Comparison of ENCODE assay signal across 10 cellular contexts in the genomic region with DNA sequence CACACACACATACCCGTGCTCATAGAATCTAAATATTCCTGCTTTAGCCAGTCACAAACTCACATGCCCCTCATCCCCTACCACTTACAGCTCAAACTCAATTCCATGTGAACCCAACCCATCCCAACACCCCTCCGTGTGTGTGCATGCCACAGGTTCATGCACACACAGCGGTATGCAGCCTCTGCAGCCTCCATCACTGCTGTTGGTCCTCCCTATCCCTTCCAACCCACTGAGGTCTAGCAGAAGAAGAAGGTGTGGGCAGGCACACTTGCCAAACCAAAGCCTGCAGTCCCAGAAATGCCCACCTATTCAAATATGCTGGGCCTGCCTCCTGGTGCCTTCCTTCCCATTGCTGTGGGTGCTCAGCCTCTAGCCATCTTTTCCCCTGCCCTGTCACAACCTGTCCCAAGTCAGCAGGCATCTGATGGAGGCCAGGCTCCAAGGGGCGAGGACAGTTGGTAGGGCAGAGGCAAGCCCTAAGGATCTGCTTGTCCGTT. TPM values are rescaled to one million over a fixed set of nuclear protein-coding genes. Genes with fewer than 3 reads are reported as not detected.
DNase-seq lines count a peak whose midpoint lies in the region; ATAC-seq, FAIRE-seq and TF ChIP-seq lines count a peak whose summit lies in the region.
"Had no signal": no experiment of that assay in that cellular context is flagged by ENCODE, and none has a peak within 500 bp of the region (broad histone marks: within the 10 kb centered on the region; RNA-seq: fewer than 3 reads in every experiment).

No MANE protein-coding gene starts in this region.

- H3K4me2 ChIP-seq in HepG2 (ENCODE audit: low read depth, low read length) = no peak overlapping the region

- peaks cover 58% of the 10 kb centered on the region for H3K79me2 ChIP-seq in HepG2 (ENCODE audit: insufficient read depth, low read length)

- peaks cover 80 to 100% of the 10 kb centered on the region in 2 experiments for H3K36me3 ChIP-seq in HepG2 (replicated peaks in 1 of 2; ENCODE audit: control insufficient read depth in 1 of 2, insufficient read depth in 2 of 2, low read length in 2 of 2)
- peaks cover 0 to 4% (median 0%) of the 10 kb centered on the region in 4 donors for H3K36me3 ChIP-seq in right lobe of liver
- H3K36me3 ChIP-seq in vagina = peaks cover 0 to 29% of the 10 kb centered on the region in 2 donors

- H3K4me3 Mint-ChIP-seq in activated CD8-positive, alpha-beta T cell treated with anti-CD3 and anti-CD28 coated beads, Interleukin-2, amount 10 ng/mL, durations not matched to agents 7 days and 5 days = peak overlapping the region; percentile 74

- H3K27ac Mint-ChIP-seq in activated CD8-positive, alpha-beta T cell treated with anti-CD3 and anti-CD28 coated beads, Interleukin-2, amount 10 ng/mL, durations not matched to agents 7 days and 5 days = peak overlapping the region; percentile 97

- POLR2A ChIA-PET in HepG2 (lab: Yijun Ruan, JAX) = no interaction called here
- POLR2A ChIA-PET in activated CD8-positive, alpha-beta T cell treated with anti-CD3 and anti-CD28 coated beads, Interleukin-2, amount 10 ng/mL, durations not matched to agents 7 days and 5 days (lab: Charles Lee) = interaction anchor here (1.0 to 2.3 kb wide), 6 partner anchors 9 to 165 kb away, joined by 5 to 17 read pairs (median 6); partner anchors contain the start of genes C1orf50 and P3H1

- TF ChIP-seq EP300 in HepG2 (IDR thresholded peaks at IDR 0.05; ENCODE audit: low read depth in 2 of 2, low read length in 2 of 2) (no peak), HepG2 (CRISPR knock-in tag; IDR thresholded peaks at IDR 0.05; ENCODE audit: borderline replicate concordance) (no peak)

- no peaks in the 10 kb centered on the region for H3K27me3 Mint-ChIP-seq in activated CD8-positive, alpha-beta T cell treated with anti-CD3 and anti-CD28 coated beads, Interleukin-2, amount 10 ng/mL, durations not matched to agents 7 days and 5 days (ENCODE audit: low read depth)

- peaks cover 83% of the 10 kb centered on the region for H3K36me3 Mint-ChIP-seq in activated CD8-positive, alpha-beta T cell treated with anti-CD3 and anti-CD28 coated beads, Interleukin-2, amount 10 ng/mL, durations not matched to agents 7 days and 5 days (ENCODE audit: low read depth)

- no peaks in the 10 kb centered on the region for H3K9me3 ChIP-seq in HepG2 (ENCODE audit: low read length)
- H3K9me3 ChIP-seq in right lobe of liver = no peaks in the 10 kb centered on the region
- no peaks in the 10 kb centered on the region for H3K9me3 ChIP-seq in vagina
- H3K9me3 ChIP-seq: SJCRH30 had no signal

- BruUV-seq in HepG2 (replicated peaks; lab: Mats Ljungman, UMichigan) = no TSS peak

- H3K27me3 ChIP-seq in HepG2 (ENCODE audit: control insufficient read depth in 1 of 2, insufficient read depth in 2 of 2, low read length in 2 of 2) (no peaks in the 10 kb centered on the region), right lobe of liver (no peaks in the 10 kb centered on the region), vagina (no peaks in the 10 kb centered on the region)
- H3K27me3 ChIP-seq: SJCRH30 had no signal

- intact Hi-C loops in HepG2 (cut with micrococcal nuclease; ENCODE audit: unreplicated experiment) = no loop called here
- intact Hi-C loops in right lobe of liver (cut with DNase I) = no loop called here
- intact Hi-C loops in vagina (cut with DNase I) = no loop called here

- WGBS in HepG2 (ENCODE audit: low lambda C conversion rate) = 93% methylated on average over 3 of the region's 5 CpGs
- 96% methylated on average over 3 of the region's 5 CpGs for WGBS in right lobe of liver (ENCODE audit: insufficient coverage, low coverage, low lambda C conversion rate, missing lambda C conversion rate)

- in situ Hi-C loops in HepG2 (cut with HindIII; ENCODE audit: extremely low pct_ligation_motif_present, low pct_unique_long_range_greater_than_20kb) = no loop called here

- peaks cover 79% of the 10 kb centered on the region for H3K4me1 ChIP-seq in HepG2 (ENCODE audit: insufficient read depth, low read length)
- H3K4me1 ChIP-seq in right lobe of liver = peaks cover 0 to 5% (median 0%) of the 10 kb centered on the region in 4 donors
- H3K4me1 ChIP-seq in vagina = peaks cover 66% of the 10 kb centered on the region

- no peaks in the 10 kb centered on the region for H3K9me3 Mint-ChIP-seq in activated CD8-positive, alpha-beta T cell treated with anti-CD3 and anti-CD28 coated beads, Interleukin-2, amount 10 ng/mL, durations not matched to agents 7 days and 5 days (ENCODE audit: insufficient read depth)

- CTCF ChIA-PET in HepG2 (lab: Yijun Ruan, JAX; ENCODE audit: low intra/inter-chr PET ratio, low total read pairs) = no interaction called here
- CTCF ChIA-PET in activated CD8-positive, alpha-beta T cell treated with anti-CD3 and anti-CD28 coated beads, Interleukin-2, amount 10 ng/mL, durations not matched to agents 7 days and 5 days (lab: Charles Lee) = interaction anchor here (0.8 to 2.4 kb wide), 10 partner anchors 9 to 141 kb away, joined by 3 to 18 read pairs (median 6); no protein-coding TSS in a partner anchor

- TF ChIP-seq CTCF in HepG2 (CRISPR knock-in tag; IDR thresholded peaks at IDR 0.05) = no peak
- no peak for TF ChIP-seq CTCF in right lobe of liver (IDR thresholded peaks at IDR 0.05)
- TF ChIP-seq CTCF in vagina (IDR thresholded peaks at IDR 0.05) = no peak

- H2AFZ ChIP-seq in HepG2 (ENCODE audit: low read length) = no peak overlapping the region

- peak in 1 of 2 experiments; percentile 41; a peak in 1 of 4 replicates for TF ChIP-seq POLR2A in HepG2 (IDR thresholded peaks at IDR 0.05; ENCODE audit: insufficient read depth in 1 of 2, low read depth in 2 of 2, low read length in 2 of 2)
- no peak for TF ChIP-seq POLR2A in right lobe of liver (IDR thresholded peaks at IDR 0.05)
- no peak for TF ChIP-seq POLR2A in vagina (IDR thresholded peaks at IDR 0.05)

- no peak for TF ChIP-seq RAD21 in HepG2 (CRISPR knock-in tag; IDR thresholded peaks at IDR 0.05)

- H4K20me1 ChIP-seq in HepG2 (ENCODE audit: insufficient read depth, low read length) = peaks cover 98% of the 10 kb centered on the region

- no peak overlapping the region for H3K9ac ChIP-seq in HepG2 (ENCODE audit: insufficient read depth, low read depth, low read length)

- H3K4me1 Mint-ChIP-seq in activated CD8-positive, alpha-beta T cell treated with anti-CD3 and anti-CD28 coated beads, Interleukin-2, amount 10 ng/mL, durations not matched to agents 7 days and 5 days (ENCODE audit: low read depth) = peaks cover 99% of the 10 kb centered on the region

- H3K27ac ChIP-seq in HepG2 (ENCODE audit: extremely low read length, insufficient read depth, low read length) = no peak overlapping the region
- peak overlapping the region in 1 of 3 donors; percentile 53 for H3K27ac ChIP-seq in right lobe of liver
- peak overlapping the region; percentile 63 for H3K27ac ChIP-seq in vagina
- H3K27ac ChIP-seq: SJCRH30 had no signal

- DNase-seq in HepG2 (ENCODE audit: low spot score) (no peak), right lobe of liver (no peak), mesenteric fat pad (ENCODE audit: low spot score) (peak; percentile 37), vagina (ENCODE audit: extremely low spot score in 2 of 2) (no peak), NCI-H446 (lab: John Stamatoyannopoulos, UW) (no peak), NCI-H146 treated with DMSO at 0.1 percent for 48 hours (lab: John Stamatoyannopoulos, UW; ENCODE audit: unreplicated experiment) (no peak)
- peak; percentile 50 for DNase-seq in activated CD8-positive, alpha-beta T cell treated with anti-CD3 and anti-CD28 coated beads, Interleukin-2, amount 10 ng/mL, durations not matched to agents 7 days and 5 days
- DNase-seq: SJCRH30 had no signal

- ATAC-seq in HepG2 (no peak), right lobe of liver (no peak), HG03432 (IDR thresholded peaks at IDR 0.05; ENCODE audit: unreplicated experiment) (no peak)
- peak; percentile 11 for ATAC-seq in activated CD8-positive, alpha-beta T cell treated with anti-CD3 and anti-CD28 coated beads, Interleukin-2, amount 10 ng/mL, durations not matched to agents 7 days and 5 days

- H3K4me3 ChIP-seq in HepG2 (replicated peaks in 1 of 3; ENCODE audit: insufficient read depth in 1 of 3, low read depth in 2 of 3, low read length in 3 of 3) (no peak overlapping the region), right lobe of liver (no peak overlapping the region), vagina (no peak overlapping the region)
- H3K4me3 ChIP-seq: SJCRH30 had no signal

- FAIRE-seq in HepG2 (lab: Jason Lieb, UNC) = no peak
- FAIRE-seq: D721Med had no signal

TF ChIP-seq in HepG2, 621 proteins besides CTCF, POLR2A, EP300 and RAD21 (continues in another document):
- TF ChIP-seq HCFC1 (IDR thresholded peaks at IDR 0.05; ENCODE audit: low read depth, low read length) (no peak), THAP11 (CRISPR knock-in tag; IDR thresholded peaks at IDR 0.05) (no peak), ARNT (IDR thresholded peaks at IDR 0.05) (no peak)

RNA-seq across cellular contexts. Expression of gene SLC2A1, which starts 26.2 kb away (rescaled TPM):
- total RNA-seq in HepG2 (2016; rRNA removed; fragmentation: Illumina TruSeq; extraction: Trizol) (54.3 and 125 TPM in 2 replicates), right lobe of liver (10 to 100 TPM in 1 of 6 experiments, 1 to 10 TPM in 4, under 1 TPM in 1; 0.74 to 34.3 (median 5.8) TPM), mesenteric fat pad (16.3 TPM), vagina (286 TPM)
- 17.1 and 18.0 TPM in 2 replicates for total RNA-seq in HepG2 (2016; cell fraction: cytosol; rRNA removed; fragmentation: Illumina TruSeq; extraction: Trizol; ENCODE audit: low read depth)
- 44.3 and 121 TPM in 2 replicates for total RNA-seq in HepG2 (2016; cell fraction: insoluble cytoplasmic fraction; rRNA removed; fragmentation: Illumina TruSeq; extraction: Trizol)
- total RNA-seq in HepG2 (2016; cell fraction: membrane; rRNA removed; fragmentation: Illumina TruSeq; extraction: Trizol) = 38.1 and 44.0 TPM in 2 replicates
- total RNA-seq in HepG2 (2016; cell fraction: nucleus; rRNA removed; fragmentation: Illumina TruSeq; extraction: Trizol) = 146 and 160 TPM in 2 replicates
- 315 and 423 TPM in 2 replicates for polyA plus RNA-seq in HepG2 (2011; rRNA removed)
- 201 and 410 TPM in 2 replicates for polyA plus RNA-seq in HepG2 (2011; cell fraction: cytosol; rRNA removed)
- polyA plus RNA-seq in HepG2 (2011; cell fraction: nucleus; rRNA removed) = 305 and 663 TPM in 2 replicates
- polyA plus RNA-seq in HepG2 (2012) = 253 and 372 TPM in 2 replicates
- polyA plus RNA-seq in HepG2 (2016; cell fraction: cytosol; fragmentation: Illumina TruSeq; extraction: Trizol; ENCODE audit: low read depth) = 10.8 and 11.3 TPM in 2 replicates
- 47.5 and 58.0 TPM in 2 replicates for polyA plus RNA-seq in HepG2 (2016; cell fraction: insoluble cytoplasmic fraction; fragmentation: Illumina TruSeq; extraction: Trizol; ENCODE audit: low read depth)
- 20.7 and 24.0 TPM in 2 replicates for polyA plus RNA-seq in HepG2 (2016; cell fraction: membrane; fragmentation: Illumina TruSeq; extraction: Trizol; ENCODE audit: low read depth)
- 232 and 245 TPM in 2 replicates for polyA plus RNA-seq in HepG2 (2016; cell fraction: nucleus; fragmentation: Illumina TruSeq; extraction: Trizol; ENCODE audit: insufficient read depth, low read depth)
- polyA minus RNA-seq in HepG2 (2011; rRNA and poly(A)+ RNA removed; ENCODE audit: low replicate concordance) = 61.9 and 1,182 TPM in 2 replicates
- 204 and 374 TPM in 2 replicates for polyA minus RNA-seq in HepG2 (2011; cell fraction: cytosol; rRNA and poly(A)+ RNA removed)
- 146 and 207 TPM in 2 replicates for polyA minus RNA-seq in HepG2 (2011; cell fraction: nucleus; rRNA and poly(A)+ RNA removed)
- total RNA-seq in activated CD8-positive, alpha-beta T cell treated with anti-CD3 and anti-CD28 coated beads, Interleukin-2, amount 10 ng/mL, durations not matched to agents 7 days and 5 days = 100 to 1,000 TPM; 113 to 123 TPM

Comparison
In these comparisons a context has a peak if more than half of its experiments do, and no peak if none do; other contexts are left out.
1. DNase-seq: peak in activated CD8-positive, alpha-beta T cell treated with anti-CD3 and anti-CD28 coated beads, Interleukin-2, amount 10 ng/mL, durations not matched to agents 7 days and 5 days (single experiment) and mesenteric fat pad (single experiment); none in HepG2 (single experiment), right lobe of liver (0 of 3), vagina (0 of 2), NCI-H446 (0 of 2) and NCI-H146 treated with DMSO at 0.1 percent for 48 hours (single experiment).